Comparison of ENCODE assay signal across 23 cellular contexts in the genomic region with DNA sequence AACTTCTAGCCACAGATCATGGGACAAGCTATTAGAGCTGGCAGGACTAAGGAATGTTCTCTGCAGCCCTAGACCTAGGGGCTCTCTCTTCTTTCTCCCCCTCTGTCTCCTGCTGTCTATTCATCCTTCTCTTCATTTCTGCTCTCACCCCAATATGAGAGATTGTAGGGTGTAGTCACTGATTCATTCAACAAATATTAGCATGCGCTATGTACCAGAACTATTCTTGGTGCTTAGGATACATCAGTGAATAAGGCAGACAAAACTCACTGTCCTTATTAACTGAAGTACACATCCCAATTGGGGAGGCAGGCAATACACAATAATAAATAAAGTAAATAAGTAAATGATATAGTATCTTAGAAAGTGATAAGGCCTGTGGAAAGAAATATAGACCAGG. TPM values are rescaled to one million over a fixed set of nuclear protein-coding genes. Genes with fewer than 3 reads are reported as not detected.
"Had no signal": no experiment of that assay in that cellular context is flagged by ENCODE, and none has a peak within 500 bp of the region (broad histone marks: within the 10 kb centered on the region; RNA-seq: fewer than 3 reads in every experiment).

No MANE protein-coding gene starts in this region.

- ATAC-seq: activated T-helper 17 cell treated with anti-CD3 and anti-CD28 coated beads, Interleukin-2, amount 50 U/mL, for 72 hours; natural killer cell treated with Interleukin-12 subunit alpha and Interleukin-12 subunit beta and Interleukin-15 and Interleukin-18, amount 100 ng/mL, for 72 hours; WTC11 had no signal

- H2AFZ ChIP-seq: hepatocyte had no signal

- H3K36me3 ChIP-seq: left ventricle myocardium inferior, sigmoid colon, uterus had no signal

- H3K4me3 ChIP-seq: coronary artery, hepatocyte, left ventricle myocardium inferior, sigmoid colon, testis, uterus had no signal

- H3K79me2 ChIP-seq: hepatocyte had no signal

- H3K4me1 ChIP-seq: left ventricle myocardium inferior, sigmoid colon, testis, uterus had no signal

- DNase-seq: activated T-cell treated with anti-CD3 and anti-CD28 coated beads, Interleukin-2, amount 50 U/mL, for 1 hour; cerebellar nuclear complex; endodermal cell; foreskin melanocyte; glutamatergic neuron; immature natural killer cell; left ventricle myocardium inferior; retina; sigmoid colon; stimulated activated CD4-positive, alpha-beta T cell treated with anti-CD3 and anti-CD28 coated beads, Interleukin-4, amount 100 ng/mL, for 1 hour; stimulated activated naive CD4-positive, alpha-beta T cell; T-helper 9 cell; testis; uterus had no signal

- H3K27me3 ChIP-seq: testis, uterus had no signal

- H3K4me2 ChIP-seq: hepatocyte had no signal

- H3K27ac ChIP-seq: coronary artery, hepatocyte, left ventricle myocardium inferior, sigmoid colon, testis, uterus had no signal

- H3K9me3 ChIP-seq: sigmoid colon, testis, uterus had no signal

RNA-seq across cellular contexts. Expression of a gene that starts 14.7 kb away (rescaled TPM):
- total RNA-seq: activated T-helper 17 cell treated with anti-CD3 and anti-CD28 coated beads, Interleukin-2, amount 50 U/mL, for 72 hours; endodermal cell; fibroblast of lung; hepatocyte; natural killer cell treated with Interleukin-12 subunit alpha and Interleukin-12 subunit beta and Interleukin-15 and Interleukin-18, amount 100 ng/mL, for 72 hours; osteocyte; progenitor cell of endocrine pancreas; WTC11 had no signal
- polyA plus RNA-seq: fibroblast of lung, hepatocyte had no signal

RNA-seq across cellular contexts. Expression of a gene that starts 51.6 kb away (rescaled TPM):
- total RNA-seq: activated T-helper 17 cell treated with anti-CD3 and anti-CD28 coated beads, Interleukin-2, amount 50 U/mL, for 72 hours; endodermal cell; epithelial cell of proximal tubule; fibroblast of lung; hepatocyte; left ventricle myocardium inferior; natural killer cell treated with Interleukin-12 subunit alpha and Interleukin-12 subunit beta and Interleukin-15 and Interleukin-18, amount 100 ng/mL, for 72 hours; osteocyte; progenitor cell of endocrine pancreas; uterus; WTC11 had no signal
- polyA plus RNA-seq: fibroblast of lung, hepatocyte had no signal
